ENCODE assay signal across 8 cellular contexts in genomic region chr7:99551767-99552463, GRCh38. TPM values are rescaled to one million over a fixed set of nuclear protein-coding genes. Genes with fewer than 3 reads are reported as not detected.
DNase-seq lines count a peak whose midpoint lies in the region; ATAC-seq, FAIRE-seq and TF ChIP-seq lines count a peak whose summit lies in the region.

FAM200A (minus strand) TSS chr7:99552114; CDS start chr7:99548407, 3,707 bp downstream.

- H3K9me2 ChIP-seq in hepatocyte (replicated peaks; ENCODE audit: insufficient read depth): no peaks in the 10 kb centered on the region

- peak within 1 kb of the TSS; percentile 81 for H2AFZ ChIP-seq in hepatocyte

- H4K20me1 ChIP-seq in hepatocyte (ENCODE audit: insufficient read depth, poor library complexity, severe bottlenecking): no peaks in the 10 kb centered on the region

- peaks cover 20% of the 10 kb centered on the region for H3K9me3 Mint-ChIP-seq in T-helper 2 cell treated with Interferon-gamma antibody and Interleukin-4, amounts not matched to agents 5 μg/mL and 100 μg/mL, for 36 hours

- H3K4me3 Mint-ChIP-seq in T-helper 2 cell treated with Interferon-gamma antibody and Interleukin-4, amounts not matched to agents 5 μg/mL and 100 μg/mL, for 36 hours: peak within 1 kb of the TSS; percentile 93

- H3K27ac ChIP-seq in hepatocyte (peak within 1 kb of the TSS; percentile 85), rectal smooth muscle tissue (ENCODE audit: low read depth, low read length) (peak within 1 kb of the TSS; percentile 83), aorta (ENCODE audit: low read depth in 1 of 2, low read length in 2 of 2) (peak within 1 kb of the TSS in 1 of 2 donors; percentile 67)

- ATAC-seq in HG02840 (IDR thresholded peaks at IDR 0.05; ENCODE audit: low FRiP score, unreplicated experiment) (peak; percentile 79), aorta (ENCODE audit: low FRiP score) (peak; percentile 97)

- TF ChIP-seq CTCF in astrocyte of the cerebellum (IDR thresholded peaks at IDR 0.05; ENCODE audit: low read depth, low read length, missing control alignments) (no peak), hepatocyte (IDR thresholded peaks at IDR 0.05; ENCODE audit: poor library complexity) (no peak)

- in situ Hi-C loops in astrocyte of the cerebellum (cut with HindIII; ENCODE audit: low sequenced_read_pairs): no loop called here

- H3K4me1 ChIP-seq in hepatocyte (ENCODE audit: insufficient read depth) (peaks cover 9% of the 10 kb centered on the region), rectal smooth muscle tissue (ENCODE audit: control insufficient read depth, insufficient read depth, low read length) (no peaks in the 10 kb centered on the region), aorta (ENCODE audit: control insufficient read depth in 1 of 2, insufficient read depth in 2 of 2, low read length in 2 of 2) (no peaks in the 10 kb centered on the region)

- peaks cover 6% of the 10 kb centered on the region for H3K36me3 ChIP-seq in hepatocyte (replicated peaks; ENCODE audit: insufficient read depth, low read depth)
- H3K36me3 ChIP-seq in rectal smooth muscle tissue (ENCODE audit: control insufficient read depth, insufficient read depth, low read length): peaks cover 7% of the 10 kb centered on the region
- no peaks in the 10 kb centered on the region for H3K36me3 ChIP-seq in aorta (ENCODE audit: control insufficient read depth in 1 of 2, insufficient read depth in 2 of 2, low read length in 1 of 2)

- H3K4me3 ChIP-seq in astrocyte of the cerebellum (ENCODE audit: low read depth, low read length) (peak within 1 kb of the TSS; percentile 87), hepatocyte (peak within 1 kb of the TSS; percentile 86), rectal smooth muscle tissue (ENCODE audit: low read length) (peak within 1 kb of the TSS; percentile 93), aorta (ENCODE audit: low read length in 2 of 2) (peak within 1 kb of the TSS; percentile 82 to 85)

- DNase-seq in GM12892 (ENCODE audit: insufficient read length): peak; percentile 89
- DNase-seq in NCI-H1694 (lab: John Stamatoyannopoulos, UW): peak; percentile 89
- peak; percentile 78 for DNase-seq in T-helper 2 cell treated with Interferon-gamma antibody and Interleukin-4, amounts not matched to agents 5 μg/mL and 100 μg/mL, for 36 hours (ENCODE audit: low spot score)
- peak; percentile 80 for DNase-seq in astrocyte of the cerebellum (ENCODE audit: low read depth)
- peak; percentile 94 for DNase-seq in hepatocyte (ENCODE audit: low spot score)
- DNase-seq in aorta: peak; percentile 94 to 97

- FAIRE-seq in GM12892 (lab: Jason Lieb, UNC): peak; percentile 98

- H3K27me3 ChIP-seq in hepatocyte: no peaks in the 10 kb centered on the region
- H3K27me3 ChIP-seq in rectal smooth muscle tissue (ENCODE audit: control insufficient read depth, insufficient read depth, low read length): no peaks in the 10 kb centered on the region
- H3K27me3 ChIP-seq in aorta (ENCODE audit: control insufficient read depth in 1 of 2, insufficient read depth in 2 of 2, low read length in 1 of 2): no peaks in the 10 kb centered on the region

- H3K79me2 ChIP-seq in hepatocyte: peaks cover 40% of the 10 kb centered on the region

- H3K4me2 ChIP-seq in hepatocyte: peak within 1 kb of the TSS; percentile 81

- H3K27me3 Mint-ChIP-seq in T-helper 2 cell treated with Interferon-gamma antibody and Interleukin-4, amounts not matched to agents 5 μg/mL and 100 μg/mL, for 36 hours (ENCODE audit: low read depth): no peaks in the 10 kb centered on the region

- H3K9me3 ChIP-seq in hepatocyte (ENCODE audit: low read depth) (peaks cover 4% of the 10 kb centered on the region), aorta (ENCODE audit: control insufficient read depth, low read length) (no peaks in the 10 kb centered on the region)

- TF ChIP-seq POLR2A in GM12892 (IDR thresholded peaks at IDR 0.05; ENCODE audit: low read depth, low read length): peak; percentile 98

- peak within 1 kb of the TSS; percentile 93 for H3K9ac ChIP-seq in rectal smooth muscle tissue (ENCODE audit: low read length)

- intact Hi-C loops in aorta (cut with DNase I): loop anchor here (5.0 kb wide), 1 partner anchor 50 kb away; the partner anchor contains the start of genes ZKSCAN5 (in 2 of the 2) and ZNF394 (in 2 of the 2)

- peaks cover 47% of the 10 kb centered on the region for H3K36me3 Mint-ChIP-seq in T-helper 2 cell treated with Interferon-gamma antibody and Interleukin-4, amounts not matched to agents 5 μg/mL and 100 μg/mL, for 36 hours (ENCODE audit: low read depth)

- H3K27ac Mint-ChIP-seq in T-helper 2 cell treated with Interferon-gamma antibody and Interleukin-4, amounts not matched to agents 5 μg/mL and 100 μg/mL, for 36 hours: peak within 1 kb of the TSS; percentile 85

- WGBS in hepatocyte (ENCODE audit: low lambda C conversion rate, missing lambda C conversion rate): 1% methylated on average over 37 of the region's 37 CpGs
- 0% methylated on average over 37 of the region's 37 CpGs for WGBS in aorta, 2 donors

- H3K4me1 Mint-ChIP-seq in T-helper 2 cell treated with Interferon-gamma antibody and Interleukin-4, amounts not matched to agents 5 μg/mL and 100 μg/mL, for 36 hours (ENCODE audit: low read depth): peaks cover 15% of the 10 kb centered on the region

RNA-seq across cellular contexts. Expression of gene FAM200A, which starts in this region (rescaled TPM):
- polyA plus RNA-seq in GM12892 (2012; ENCODE audit: missing spikeins): 5.3 TPM
- total RNA-seq in hepatocyte: 6.3 and 7.2 TPM in 2 replicates
- polyA plus RNA-seq in hepatocyte: 3.7 and 4.4 TPM in 2 replicates
- total RNA-seq in aorta: 1 to 10 TPM; 3.0 to 5.9 TPM
- polyA plus RNA-seq in aorta: 1 to 10 TPM; 2.3 to 3.2 TPM
